ENCODE assay signal across 1 cellular context in genomic region chr1:41240806-41241747, GRCh38.
A peak's percentile ranks its signal among the peaks of the same experiment; 100 is the strongest.
TF ChIP-seq lines count a peak whose summit lies in the region.

No MANE protein-coding gene starts in this region.

TF ChIP-seq in HepG2, 621 proteins besides CTCF, POLR2A, EP300 and RAD21 (continued from another document and continues in another):
- TF ChIP-seq ETS1 (CRISPR knock-in tag; IDR thresholded peaks at IDR 0.05) (no peak), ZNF781 (CRISPR knock-in tag; IDR thresholded peaks at IDR 0.05; ENCODE audit: borderline replicate concordance, not compliant biosample characterization) (no peak), KAT7 (CRISPR knock-in tag; IDR thresholded peaks at IDR 0.05; ENCODE audit: borderline replicate concordance) (no peak), FOXA3 (CRISPR knock-in tag; IDR thresholded peaks at IDR 0.05) (no peak), ZNF878 (CRISPR knock-in tag; IDR thresholded peaks at IDR 0.05) (no peak), TOPORS (CRISPR knock-in tag; IDR thresholded peaks at IDR 0.05) (no peak), CERS6 (CRISPR knock-in tag; IDR thresholded peaks at IDR 0.05) (no peak), BATF2 (CRISPR knock-in tag; IDR thresholded peaks at IDR 0.05) (no peak), SIX1 (CRISPR knock-in tag; IDR thresholded peaks at IDR 0.05; ENCODE audit: borderline replicate concordance) (no peak), ZNF879 (CRISPR knock-in tag; IDR thresholded peaks at IDR 0.05) (no peak), YEATS2 (CRISPR knock-in tag; IDR thresholded peaks at IDR 0.05; ENCODE audit: borderline replicate concordance) (no peak), ZNF225 (CRISPR knock-in tag; IDR thresholded peaks at IDR 0.05) (no peak), ZNF18 (CRISPR knock-in tag; IDR thresholded peaks at IDR 0.05; ENCODE audit: insufficient replicate concordance) (no peak), HNF4A (CRISPR knock-in tag; IDR thresholded peaks at IDR 0.05) (no peak), ZNF629 (CRISPR knock-in tag; conservative IDR thresholded peaks at IDR 0.05) (no peak), MAFG (CRISPR knock-in tag; IDR thresholded peaks at IDR 0.05) (no peak), HOXA5 (CRISPR knock-in tag; IDR thresholded peaks at IDR 0.05) (no peak), FOSL1 (CRISPR knock-in tag; IDR thresholded peaks at IDR 0.05; ENCODE audit: borderline replicate concordance) (no peak), ZBTB14 (CRISPR knock-in tag; IDR thresholded peaks at IDR 0.05) (no peak), ATF2 (CRISPR knock-in tag; IDR thresholded peaks at IDR 0.05) (no peak), POLR2G (IDR thresholded peaks at IDR 0.05; ENCODE audit: low read depth, low read length) (peak; percentile 73), SMYD3 (CRISPR knock-in tag; IDR thresholded peaks at IDR 0.05) (no peak), ZFY (CRISPR knock-in tag; IDR thresholded peaks at IDR 0.05) (peak; percentile 91), ZFP36 (IDR thresholded peaks at IDR 0.05; ENCODE audit: borderline replicate concordance, low read depth, low read length, partially characterized antibody) (no peak), ZNF501 (CRISPR knock-in tag; IDR thresholded peaks at IDR 0.05) (peak; percentile 44; the same call in 1 of the 2 replicates), MAX (IDR thresholded peaks at IDR 0.05) (peak; percentile 88), ZBTB7B (CRISPR knock-in tag; IDR thresholded peaks at IDR 0.05) (peak; percentile 27; the same call in 1 of the 2 replicates), MZF1 (CRISPR knock-in tag; IDR thresholded peaks at IDR 0.05; ENCODE audit: borderline replicate concordance) (no peak), U2AF1 (optimal IDR thresholded peaks at IDR 0.05; ENCODE audit: low read depth, low read length) (no peak), ZNF143 (CRISPR knock-in tag; IDR thresholded peaks at IDR 0.05) (no peak), ZNF576 (CRISPR knock-in tag; IDR thresholded peaks at IDR 0.05) (no peak), PREB (CRISPR knock-in tag; IDR thresholded peaks at IDR 0.05) (no peak), PHB2 (IDR thresholded peaks at IDR 0.05; ENCODE audit: partially characterized antibody) (no peak), ZNF766 (CRISPR knock-in tag; IDR thresholded peaks at IDR 0.05; ENCODE audit: borderline replicate concordance) (peak; percentile 54; the same call in 1 of the 2 replicates), ZNF367 (CRISPR knock-in tag; IDR thresholded peaks at IDR 0.05; ENCODE audit: borderline replicate concordance) (no peak; the same call in 1 of the 2 replicates), ZNF318 (CRISPR knock-in tag; IDR thresholded peaks at IDR 0.05) (no peak), GATAD2A (CRISPR knock-in tag; IDR thresholded peaks at IDR 0.05) (no peak), CHD2 (IDR thresholded peaks at IDR 0.05; ENCODE audit: low read depth, low read length) (no peak), ZIK1 (CRISPR knock-in tag; IDR thresholded peaks at IDR 0.05; ENCODE audit: borderline replicate concordance, low read depth) (no peak), MXD1 (CRISPR knock-in tag; IDR thresholded peaks at IDR 0.05) (peak; percentile 93), HHEX (CRISPR knock-in tag; IDR thresholded peaks at IDR 0.05) (no peak), SIN3A (IDR thresholded peaks at IDR 0.05; ENCODE audit: borderline replicate concordance, low read depth, low read length) (no peak), ZNF678 (CRISPR knock-in tag; IDR thresholded peaks at IDR 0.05) (no peak), POGZ (CRISPR knock-in tag; IDR thresholded peaks at IDR 0.05) (0 out of 2 replicates have a peak, but pooled peaks have one; percentile 40), ATAD3A (CRISPR knock-in tag; IDR thresholded peaks at IDR 0.05) (no peak), E2F5 (CRISPR knock-in tag; conservative IDR thresholded peaks at IDR 0.05) (no peak), IKZF4 (CRISPR knock-in tag; IDR thresholded peaks at IDR 0.05; ENCODE audit: borderline replicate concordance, low read depth, not compliant biosample characterization) (peak; percentile 9), CHD4 (IDR thresholded peaks at IDR 0.05; ENCODE audit: borderline replicate concordance, low read length) (no peak), GPN1 (CRISPR knock-in tag; IDR thresholded peaks at IDR 0.05; ENCODE audit: borderline replicate concordance) (no peak), NKX3-1 (CRISPR knock-in tag; IDR thresholded peaks at IDR 0.05) (0 out of 2 replicates have a peak, but pooled peaks have one; percentile 29), NFIC (IDR thresholded peaks at IDR 0.05; ENCODE audit: low read length) (no peak)
